1 cellular context compared by ENCODE assay signal in the genomic region with DNA sequence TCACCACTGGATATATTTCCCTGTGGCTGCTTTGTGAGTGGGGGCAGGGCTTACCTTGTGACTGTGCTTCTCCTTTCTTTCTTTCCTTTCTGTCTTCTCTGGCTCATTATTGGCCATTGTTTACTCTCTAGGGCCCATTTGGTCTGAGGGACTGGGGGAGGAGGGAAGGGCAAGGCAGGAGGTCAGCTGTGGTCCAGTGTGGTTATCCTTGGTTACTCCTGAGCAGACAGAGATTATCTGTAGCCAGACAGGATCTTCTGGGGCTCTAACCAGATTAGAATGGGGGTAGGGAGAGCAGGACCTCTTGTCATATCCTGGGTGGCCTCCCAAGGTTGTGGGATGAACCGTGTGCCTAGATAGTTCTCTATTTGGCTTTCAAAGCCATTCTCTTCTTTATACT.
A peak's percentile ranks its signal among the peaks of the same experiment; 100 is the strongest.
TF ChIP-seq lines count a peak whose summit lies in the region.

No MANE protein-coding gene starts in this region.

TF ChIP-seq in K562, 482 proteins besides CTCF, POLR2A, EP300 and RAD21 (continued from another document and continues in another):
- TF ChIP-seq ELF1 (tag; IDR thresholded peaks at IDR 0.05), result no peak
- TF ChIP-seq SNRNP70 (optimal IDR thresholded peaks at IDR 0.05; ENCODE audit: low read depth, low read length), result no peak
- peak; percentile 86 for TF ChIP-seq TAL1 (IDR thresholded peaks at IDR 0.05)
- no peak for TF ChIP-seq POLR3G (IDR thresholded peaks at IDR 0.05; ENCODE audit: extremely low read depth, insufficient read length, insufficient replicate concordance)
- no peak for TF ChIP-seq GABPB2 (CRISPR knock-in tag; conservative IDR thresholded peaks at IDR 0.05)
- TF ChIP-seq, protein P1, sequence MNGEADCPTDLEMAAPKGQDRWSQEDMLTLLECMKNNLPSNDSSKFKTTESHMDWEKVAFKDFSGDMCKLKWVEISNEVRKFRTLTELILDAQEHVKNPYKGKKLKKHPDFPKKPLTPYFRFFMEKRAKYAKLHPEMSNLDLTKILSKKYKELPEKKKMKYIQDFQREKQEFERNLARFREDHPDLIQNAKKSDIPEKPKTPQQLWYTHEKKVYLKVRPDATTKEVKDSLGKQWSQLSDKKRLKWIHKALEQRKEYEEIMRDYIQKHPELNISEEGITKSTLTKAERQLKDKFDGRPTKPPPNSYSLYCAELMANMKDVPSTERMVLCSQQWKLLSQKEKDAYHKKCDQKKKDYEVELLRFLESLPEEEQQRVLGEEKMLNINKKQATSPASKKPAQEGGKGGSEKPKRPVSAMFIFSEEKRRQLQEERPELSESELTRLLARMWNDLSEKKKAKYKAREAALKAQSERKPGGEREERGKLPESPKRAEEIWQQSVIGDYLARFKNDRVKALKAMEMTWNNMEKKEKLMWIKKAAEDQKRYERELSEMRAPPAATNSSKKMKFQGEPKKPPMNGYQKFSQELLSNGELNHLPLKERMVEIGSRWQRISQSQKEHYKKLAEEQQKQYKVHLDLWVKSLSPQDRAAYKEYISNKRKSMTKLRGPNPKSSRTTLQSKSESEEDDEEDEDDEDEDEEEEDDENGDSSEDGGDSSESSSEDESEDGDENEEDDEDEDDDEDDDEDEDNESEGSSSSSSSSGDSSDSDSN (IDR thresholded peaks at IDR 0.05; ENCODE audit: borderline replicate concordance in 1 of 2, low read depth in 2 of 2, low read length in 2 of 2), result no peak
- TF ChIP-seq CHD4 (IDR thresholded peaks at IDR 0.05; ENCODE audit: insufficient read depth, insufficient replicate concordance, low read depth, low read length, poor library complexity, severe bottlenecking), result no peak
- TF ChIP-seq, protein P2, sequence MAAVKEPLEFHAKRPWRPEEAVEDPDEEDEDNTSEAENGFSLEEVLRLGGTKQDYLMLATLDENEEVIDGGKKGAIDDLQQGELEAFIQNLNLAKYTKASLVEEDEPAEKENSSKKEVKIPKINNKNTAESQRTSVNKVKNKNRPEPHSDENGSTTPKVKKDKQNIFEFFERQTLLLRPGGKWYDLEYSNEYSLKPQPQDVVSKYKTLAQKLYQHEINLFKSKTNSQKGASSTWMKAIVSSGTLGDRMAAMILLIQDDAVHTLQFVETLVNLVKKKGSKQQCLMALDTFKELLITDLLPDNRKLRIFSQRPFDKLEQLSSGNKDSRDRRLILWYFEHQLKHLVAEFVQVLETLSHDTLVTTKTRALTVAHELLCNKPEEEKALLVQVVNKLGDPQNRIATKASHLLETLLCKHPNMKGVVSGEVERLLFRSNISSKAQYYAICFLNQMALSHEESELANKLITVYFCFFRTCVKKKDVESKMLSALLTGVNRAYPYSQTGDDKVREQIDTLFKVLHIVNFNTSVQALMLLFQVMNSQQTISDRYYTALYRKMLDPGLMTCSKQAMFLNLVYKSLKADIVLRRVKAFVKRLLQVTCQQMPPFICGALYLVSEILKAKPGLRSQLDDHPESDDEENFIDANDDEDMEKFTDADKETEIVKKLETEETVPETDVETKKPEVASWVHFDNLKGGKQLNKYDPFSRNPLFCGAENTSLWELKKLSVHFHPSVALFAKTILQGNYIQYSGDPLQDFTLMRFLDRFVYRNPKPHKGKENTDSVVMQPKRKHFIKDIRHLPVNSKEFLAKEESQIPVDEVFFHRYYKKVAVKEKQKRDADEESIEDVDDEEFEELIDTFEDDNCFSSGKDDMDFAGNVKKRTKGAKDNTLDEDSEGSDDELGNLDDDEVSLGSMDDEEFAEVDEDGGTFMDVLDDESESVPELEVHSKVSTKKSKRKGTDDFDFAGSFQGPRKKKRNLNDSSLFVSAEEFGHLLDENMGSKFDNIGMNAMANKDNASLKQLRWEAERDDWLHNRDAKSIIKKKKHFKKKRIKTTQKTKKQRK (IDR thresholded peaks at IDR 0.05; ENCODE audit: borderline replicate concordance, low read depth, low read length), result no peak
- no peak for TF ChIP-seq ETV1 (tag; conservative IDR thresholded peaks at IDR 0.05; ENCODE audit: low read depth)
- TF ChIP-seq SMARCC2 (IDR thresholded peaks at IDR 0.05; ENCODE audit: low read depth), result peak; percentile 41; the same call in 1 of the 2 replicates
- TF ChIP-seq ESRRA (IDR thresholded peaks at IDR 0.05; ENCODE audit: borderline replicate concordance, low read depth), result peak; percentile 78
- no peak for TF ChIP-seq TFAM (CRISPR knock-in tag; conservative IDR thresholded peaks at IDR 0.05)
- TF ChIP-seq HDAC6 (IDR thresholded peaks at IDR 0.05; ENCODE audit: low read depth, low read length), result no peak
- no peak for TF ChIP-seq ZNF12 (CRISPR knock-in tag; IDR thresholded peaks at IDR 0.05)
- TF ChIP-seq NFATC3 (IDR thresholded peaks at IDR 0.05), result no peak
- no peak for TF ChIP-seq HNRNPLL (IDR thresholded peaks at IDR 0.05; ENCODE audit: low read depth, low read length, poor library complexity, severe bottlenecking)
- TF ChIP-seq GATA2 (CRISPR knock-in tag; IDR thresholded peaks at IDR 0.05), result peak; percentile 80; the same call in 1 of the 2 replicates
- TF ChIP-seq RBM39 (optimal IDR thresholded peaks at IDR 0.05; ENCODE audit: low read depth, low read length), result no peak
- TF ChIP-seq, protein P3, sequence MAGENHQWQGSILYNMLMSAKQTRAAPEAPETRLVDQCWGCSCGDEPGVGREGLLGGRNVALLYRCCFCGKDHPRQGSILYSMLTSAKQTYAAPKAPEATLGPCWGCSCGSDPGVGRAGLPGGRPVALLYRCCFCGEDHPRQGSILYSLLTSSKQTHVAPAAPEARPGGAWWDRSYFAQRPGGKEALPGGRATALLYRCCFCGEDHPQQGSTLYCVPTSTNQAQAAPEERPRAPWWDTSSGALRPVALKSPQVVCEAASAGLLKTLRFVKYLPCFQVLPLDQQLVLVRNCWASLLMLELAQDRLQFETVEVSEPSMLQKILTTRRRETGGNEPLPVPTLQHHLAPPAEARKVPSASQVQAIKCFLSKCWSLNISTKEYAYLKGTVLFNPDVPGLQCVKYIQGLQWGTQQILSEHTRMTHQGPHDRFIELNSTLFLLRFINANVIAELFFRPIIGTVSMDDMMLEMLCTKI (IDR thresholded peaks at IDR 0.05; ENCODE audit: partially characterized antibody), result no peak
- TF ChIP-seq, protein P4, sequence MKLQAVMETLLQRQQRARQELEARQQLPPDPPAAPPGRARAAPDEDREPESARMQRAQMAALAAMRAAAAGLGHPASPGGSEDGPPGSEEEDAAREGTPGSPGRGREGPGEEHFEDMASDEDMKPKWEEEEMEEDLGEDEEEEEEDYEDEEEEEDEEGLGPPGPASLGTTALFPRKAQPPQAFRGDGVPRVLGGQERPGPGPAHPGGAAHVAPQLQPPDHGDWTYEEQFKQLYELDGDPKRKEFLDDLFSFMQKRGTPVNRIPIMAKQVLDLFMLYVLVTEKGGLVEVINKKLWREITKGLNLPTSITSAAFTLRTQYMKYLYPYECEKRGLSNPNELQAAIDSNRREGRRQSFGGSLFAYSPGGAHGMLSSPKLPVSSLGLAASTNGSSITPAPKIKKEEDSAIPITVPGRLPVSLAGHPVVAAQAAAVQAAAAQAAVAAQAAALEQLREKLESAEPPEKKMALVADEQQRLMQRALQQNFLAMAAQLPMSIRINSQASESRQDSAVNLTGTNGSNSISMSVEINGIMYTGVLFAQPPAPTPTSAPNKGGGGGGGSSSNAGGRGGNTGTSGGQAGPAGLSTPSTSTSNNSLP (IDR thresholded peaks at IDR 0.05; ENCODE audit: borderline replicate concordance, low read depth, low read length), result no peak
- peak; percentile 82; the same call in 1 of the 2 replicates for TF ChIP-seq SMARCE1 (IDR thresholded peaks at IDR 0.05)
- TF ChIP-seq NCOA2 (IDR thresholded peaks at IDR 0.05; ENCODE audit: partially characterized antibody in 2 of 2), result peak in 1 of 2 experiments; percentile 51
- TF ChIP-seq, protein P5, sequence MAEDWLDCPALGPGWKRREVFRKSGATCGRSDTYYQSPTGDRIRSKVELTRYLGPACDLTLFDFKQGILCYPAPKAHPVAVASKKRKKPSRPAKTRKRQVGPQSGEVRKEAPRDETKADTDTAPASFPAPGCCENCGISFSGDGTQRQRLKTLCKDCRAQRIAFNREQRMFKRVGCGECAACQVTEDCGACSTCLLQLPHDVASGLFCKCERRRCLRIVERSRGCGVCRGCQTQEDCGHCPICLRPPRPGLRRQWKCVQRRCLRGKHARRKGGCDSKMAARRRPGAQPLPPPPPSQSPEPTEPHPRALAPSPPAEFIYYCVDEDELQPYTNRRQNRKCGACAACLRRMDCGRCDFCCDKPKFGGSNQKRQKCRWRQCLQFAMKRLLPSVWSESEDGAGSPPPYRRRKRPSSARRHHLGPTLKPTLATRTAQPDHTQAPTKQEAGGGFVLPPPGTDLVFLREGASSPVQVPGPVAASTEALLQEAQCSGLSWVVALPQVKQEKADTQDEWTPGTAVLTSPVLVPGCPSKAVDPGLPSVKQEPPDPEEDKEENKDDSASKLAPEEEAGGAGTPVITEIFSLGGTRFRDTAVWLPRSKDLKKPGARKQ (CRISPR knock-in tag; IDR thresholded peaks at IDR 0.05), result no peak
- TF ChIP-seq PRMT5 (CRISPR knock-in tag; IDR thresholded peaks at IDR 0.05), result no peak
- TF ChIP-seq C11orf30 (IDR thresholded peaks at IDR 0.05; ENCODE audit: low read depth), result no peak
- TF ChIP-seq JUN (IDR thresholded peaks at IDR 0.05; ENCODE audit: borderline replicate concordance, low read depth, low read length), result no peak
- TF ChIP-seq JUN (CRISPR knock-in tag; IDR thresholded peaks at IDR 0.05; ENCODE audit: borderline replicate concordance), result no peak
- peak; percentile 61 for TF ChIP-seq NEUROD1 (IDR thresholded peaks at IDR 0.05; ENCODE audit: borderline replicate concordance, low read depth, low read length, partially characterized antibody)
- TF ChIP-seq, protein P6, sequence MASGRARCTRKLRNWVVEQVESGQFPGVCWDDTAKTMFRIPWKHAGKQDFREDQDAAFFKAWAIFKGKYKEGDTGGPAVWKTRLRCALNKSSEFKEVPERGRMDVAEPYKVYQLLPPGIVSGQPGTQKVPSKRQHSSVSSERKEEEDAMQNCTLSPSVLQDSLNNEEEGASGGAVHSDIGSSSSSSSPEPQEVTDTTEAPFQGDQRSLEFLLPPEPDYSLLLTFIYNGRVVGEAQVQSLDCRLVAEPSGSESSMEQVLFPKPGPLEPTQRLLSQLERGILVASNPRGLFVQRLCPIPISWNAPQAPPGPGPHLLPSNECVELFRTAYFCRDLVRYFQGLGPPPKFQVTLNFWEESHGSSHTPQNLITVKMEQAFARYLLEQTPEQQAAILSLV (tag; IDR thresholded peaks at IDR 0.05), result no peak
- no peak for TF ChIP-seq ZNF143 (CRISPR knock-in tag; IDR thresholded peaks at IDR 0.05)
- TF ChIP-seq MAFF (IDR thresholded peaks at IDR 0.05; ENCODE audit: low read length), result no peak
- peak in 1 of 2 experiments; percentile 54; a peak in 1 of 3 replicates for TF ChIP-seq CBX3 (IDR thresholded peaks at IDR 0.05; ENCODE audit: borderline replicate concordance in 1 of 2, low read length in 2 of 2)
- no peak for TF ChIP-seq ZNF184 (CRISPR knock-in tag; IDR thresholded peaks at IDR 0.05)
- no peak for TF ChIP-seq PTBP1 (IDR thresholded peaks at IDR 0.05; ENCODE audit: low read depth, low read length)
- TF ChIP-seq, protein P7, sequence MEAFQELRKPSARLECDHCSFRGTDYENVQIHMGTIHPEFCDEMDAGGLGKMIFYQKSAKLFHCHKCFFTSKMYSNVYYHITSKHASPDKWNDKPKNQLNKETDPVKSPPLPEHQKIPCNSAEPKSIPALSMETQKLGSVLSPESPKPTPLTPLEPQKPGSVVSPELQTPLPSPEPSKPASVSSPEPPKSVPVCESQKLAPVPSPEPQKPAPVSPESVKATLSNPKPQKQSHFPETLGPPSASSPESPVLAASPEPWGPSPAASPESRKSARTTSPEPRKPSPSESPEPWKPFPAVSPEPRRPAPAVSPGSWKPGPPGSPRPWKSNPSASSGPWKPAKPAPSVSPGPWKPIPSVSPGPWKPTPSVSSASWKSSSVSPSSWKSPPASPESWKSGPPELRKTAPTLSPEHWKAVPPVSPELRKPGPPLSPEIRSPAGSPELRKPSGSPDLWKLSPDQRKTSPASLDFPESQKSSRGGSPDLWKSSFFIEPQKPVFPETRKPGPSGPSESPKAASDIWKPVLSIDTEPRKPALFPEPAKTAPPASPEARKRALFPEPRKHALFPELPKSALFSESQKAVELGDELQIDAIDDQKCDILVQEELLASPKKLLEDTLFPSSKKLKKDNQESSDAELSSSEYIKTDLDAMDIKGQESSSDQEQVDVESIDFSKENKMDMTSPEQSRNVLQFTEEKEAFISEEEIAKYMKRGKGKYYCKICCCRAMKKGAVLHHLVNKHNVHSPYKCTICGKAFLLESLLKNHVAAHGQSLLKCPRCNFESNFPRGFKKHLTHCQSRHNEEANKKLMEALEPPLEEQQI (IDR thresholded peaks at IDR 0.05), result 0 out of 2 replicates have a peak, but pooled peaks have one; percentile 55
- no peak for TF ChIP-seq NFYB (IDR thresholded peaks at IDR 0.05; ENCODE audit: extremely low read depth, insufficient read length)
- no peak for TF ChIP-seq SLC30A9 (CRISPR knock-in tag; IDR thresholded peaks at IDR 0.05)
- TF ChIP-seq PCBP1 (IDR thresholded peaks at IDR 0.05; ENCODE audit: low read depth, low read length, poor library complexity, severe bottlenecking), result no peak
- no peak for TF ChIP-seq MED1 (CRISPR knock-in tag; IDR thresholded peaks at IDR 0.05; ENCODE audit: borderline replicate concordance)
- no peak for TF ChIP-seq MCM2 (IDR thresholded peaks at IDR 0.05; ENCODE audit: low read depth)
- no peak; the same call in 1 of the 2 replicates for TF ChIP-seq ZNF584 (CRISPR knock-in tag; IDR thresholded peaks at IDR 0.05; ENCODE audit: low read depth)
- TF ChIP-seq GABPB1 (CRISPR knock-in tag; IDR thresholded peaks at IDR 0.05), result no peak
- TF ChIP-seq ZNF282 (CRISPR knock-in tag; IDR thresholded peaks at IDR 0.05), result no peak
- TF ChIP-seq CAMTA2 (CRISPR knock-in tag; conservative IDR thresholded peaks at IDR 0.05), result no peak
- TF ChIP-seq, protein P8, sequence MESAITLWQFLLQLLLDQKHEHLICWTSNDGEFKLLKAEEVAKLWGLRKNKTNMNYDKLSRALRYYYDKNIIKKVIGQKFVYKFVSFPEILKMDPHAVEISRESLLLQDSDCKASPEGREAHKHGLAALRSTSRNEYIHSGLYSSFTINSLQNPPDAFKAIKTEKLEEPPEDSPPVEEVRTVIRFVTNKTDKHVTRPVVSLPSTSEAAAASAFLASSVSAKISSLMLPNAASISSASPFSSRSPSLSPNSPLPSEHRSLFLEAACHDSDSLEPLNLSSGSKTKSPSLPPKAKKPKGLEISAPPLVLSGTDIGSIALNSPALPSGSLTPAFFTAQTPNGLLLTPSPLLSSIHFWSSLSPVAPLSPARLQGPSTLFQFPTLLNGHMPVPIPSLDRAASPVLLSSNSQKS (CRISPR knock-in tag; IDR thresholded peaks at IDR 0.05), result no peak
